Comparison of ENCODE assay signal across 9 cellular contexts in genomic region chr18:55415258-55415871, GRCh38.
DNase-seq lines count a peak whose midpoint lies in the region; ATAC-seq lines count a peak whose summit lies in the region.
"Had no signal": no experiment of that assay in that cellular context is flagged by ENCODE, and none has a peak within 500 bp of the region (broad histone marks: within the 10 kb centered on the region; RNA-seq: fewer than 3 reads in every experiment).

No MANE protein-coding gene starts in this region.

- H3K4ac ChIP-seq in mesenchymal stem cell (ENCODE audit: low read depth in 1 of 2, low read length in 2 of 2): no peak overlapping the region

- H3K27ac ChIP-seq in mesenchymal stem cell (ENCODE audit: low read length, poor library complexity, severe bottlenecking): no peak overlapping the region
- H3K27ac ChIP-seq: SK-N-MC had no signal

- no peak overlapping the region for H2BK15ac ChIP-seq in mesenchymal stem cell (ENCODE audit: low read depth, poor library complexity, severe bottlenecking)

- no peak overlapping the region for H3K18ac ChIP-seq in mesenchymal stem cell (ENCODE audit: low read depth in 1 of 2, low read length in 2 of 2)

- H3K4me1 ChIP-seq in mesenchymal stem cell (ENCODE audit: control insufficient read depth, insufficient read depth, low read depth, low read length): no peaks in the 10 kb centered on the region

- peak; percentile 91 for ATAC-seq in HG03442 (IDR thresholded peaks at IDR 0.05; ENCODE audit: unreplicated experiment)

- no peak overlapping the region for H2BK12ac ChIP-seq in mesenchymal stem cell (ENCODE audit: low read length in 2 of 2)

- H3K9ac ChIP-seq in mesenchymal stem cell (ENCODE audit: low read length): peak overlapping the region; percentile 45

- no peak overlapping the region for H2BK5ac ChIP-seq in mesenchymal stem cell (ENCODE audit: low read depth, low read length, poor library complexity, severe bottlenecking)

- H3K4me2 ChIP-seq in mesenchymal stem cell (ENCODE audit: low read length, poor library complexity, severe bottlenecking): no peak overlapping the region

- no peaks in the 10 kb centered on the region for H3K27me3 ChIP-seq in mesenchymal stem cell (ENCODE audit: control insufficient read depth in 1 of 2, insufficient read depth in 1 of 2, low read length in 2 of 2)

- H2AK5ac ChIP-seq in mesenchymal stem cell (ENCODE audit: low read length, severe bottlenecking): no peak overlapping the region

- no peaks in the 10 kb centered on the region for H3K36me3 ChIP-seq in mesenchymal stem cell (ENCODE audit: control insufficient read depth in 1 of 2, insufficient read depth in 2 of 2, low read depth in 1 of 2, low read length in 2 of 2)

- H3K9me3 ChIP-seq in mesenchymal stem cell (ENCODE audit: control insufficient read depth, low read length): no peaks in the 10 kb centered on the region

- DNase-seq in C1 segment of cervical spinal cord (lab: John Stamatoyannopoulos, UW) (peak in 11 of 14 donors; percentile 36 to 78 (median 60)), GM19240 (ENCODE audit: insufficient read length, low spot score) (peak; percentile 44), NCI-H526 treated with DMSO at 0.1 percent for 48 hours (lab: John Stamatoyannopoulos, UW) (peak; percentile 53), ecto neural progenitor cell (ENCODE audit: low spot score) (peak; percentile 80), mesenchymal stem cell (peak; percentile 81)
- DNase-seq in activated CD4-positive, alpha-beta T cell treated with anti-CD3 and anti-CD28 coated beads, Interleukin-2, amount 50 U/mL, for 4 hours: peak; percentile 41 to 53
- DNase-seq in stimulated activated CD8-positive, alpha-beta memory T cell treated with anti-CD3 and anti-CD28 coated beads, Interleukin-2, amount 100 ng/mL, for 1 hour (ENCODE audit: low read depth in 2 of 2): peak; percentile 34 to 52

- H3K79me1 ChIP-seq in mesenchymal stem cell (replicated peaks; ENCODE audit: low read length, poor library complexity, severe bottlenecking): peaks cover 7% of the 10 kb centered on the region

- no peak overlapping the region for H3K23ac ChIP-seq in mesenchymal stem cell (ENCODE audit: low read length in 2 of 2)

- 83% methylated on average over 1 of the region's 6 CpGs for WGBS in mesenchymal stem cell

- H4K91ac ChIP-seq in mesenchymal stem cell (ENCODE audit: low read length): no peak overlapping the region

- H2AFZ ChIP-seq in mesenchymal stem cell (ENCODE audit: low read depth, low read length): no peak overlapping the region

- no peak overlapping the region for H4K8ac ChIP-seq in mesenchymal stem cell (ENCODE audit: low read length)

- H3K4me3 ChIP-seq in mesenchymal stem cell (ENCODE audit: insufficient read depth in 1 of 2, low read depth in 1 of 2, low read length in 2 of 2): no peak overlapping the region
- H3K4me3 ChIP-seq: SK-N-MC had no signal

- no peak overlapping the region for H3K14ac ChIP-seq in mesenchymal stem cell (ENCODE audit: low read length in 2 of 2)

- no peak overlapping the region for H2BK120ac ChIP-seq in mesenchymal stem cell (ENCODE audit: low read depth, low read length)
